23 cellular contexts compared by ENCODE assay signal in the genomic region with DNA sequence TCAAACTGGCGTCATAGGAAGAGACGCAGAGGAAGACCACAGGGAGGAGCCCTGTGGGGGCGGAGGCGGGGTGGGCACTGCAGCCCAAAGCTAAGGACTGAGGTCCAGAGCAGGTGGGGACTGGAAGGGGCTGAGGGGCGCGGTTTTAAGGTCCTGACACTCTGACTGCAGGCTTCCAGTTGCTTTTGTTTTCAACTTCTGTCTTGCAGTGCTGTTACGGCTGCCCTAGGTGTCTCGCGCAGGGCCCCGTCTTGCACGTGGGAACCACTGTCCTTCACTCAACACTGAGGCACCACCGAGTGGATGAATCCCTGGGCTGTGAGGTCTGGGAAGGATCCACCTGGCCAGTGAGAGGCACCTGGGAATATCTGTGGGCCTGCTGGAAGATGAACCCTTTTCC.
"Had no signal": no experiment of that assay in that cellular context is flagged by ENCODE, and none has a peak within 500 bp of the region (broad histone marks: within the 10 kb centered on the region; RNA-seq: fewer than 3 reads in every experiment).

No MANE protein-coding gene starts in this region.

- DNase-seq: activated CD4-positive, alpha-beta T cell treated with anti-CD3 and anti-CD28 coated beads, Interleukin-2, amount 10 ng/mL, durations not matched to agents 7 days and 5 days; activated CD4-positive, CD25-positive, alpha-beta regulatory T cell treated with anti-CD3 and anti-CD28 coated beads, Interleukin-2, amount 50 U/mL, for 72 hours; activated CD8-positive, alpha-beta T cell treated with anti-CD3 and anti-CD28 coated beads for 36 hours; activated gamma-delta T cell; activated T-cell treated with anti-CD3 and anti-CD28 coated beads, Interleukin-2, amount 50 U/mL, for 72 hours; caudate nucleus; dermis blood vessel endothelial cell; effector memory CD4-positive, alpha-beta T cell; foreskin melanocyte; immature natural killer cell; kidney glomerular epithelial cell; nephron progenitor cell; nucleus accumbens; stimulated activated CD4-positive, alpha-beta T cell treated with anti-CD3 and anti-CD28 coated beads, Interleukin-2, amount 100 ng/mL, for 24 hours; T-helper 1 cell; trophoblast cell; WERI-Rb-1 had no signal

- H3K36me3 Mint-ChIP-seq: activated naive CD4-positive, alpha-beta T cell treated with anti-CD3 and anti-CD28 coated beads, Interleukin-2, amount 50 U/mL, for 24 hours; brain; immature natural killer cell; stimulated activated memory B cell treated with anti-CD40 and anti-IgM and Interleukin-4, amounts not matched to agents 10 μg/mL and 1 μg/mL and 100 μg/mL, for 72 hours had no signal

- H3K27ac Mint-ChIP-seq: activated CD4-positive, alpha-beta T cell treated with anti-CD3 and anti-CD28 coated beads, Interleukin-2, amount 10 ng/mL, durations not matched to agents 7 days and 5 days; activated CD8-positive, alpha-beta T cell treated with anti-CD3 and anti-CD28 coated beads for 36 hours; activated naive CD4-positive, alpha-beta T cell treated with anti-CD3 and anti-CD28 coated beads, Interleukin-2, amount 50 U/mL, for 24 hours; activated T-cell treated with anti-CD3 and anti-CD28 coated beads, Interleukin-2, amount 50 U/mL, for 72 hours; immature natural killer cell; nephron progenitor cell; stimulated activated memory B cell treated with anti-CD40 and anti-IgM and Interleukin-4, amounts not matched to agents 10 μg/mL and 1 μg/mL and 100 μg/mL, for 72 hours had no signal

- H3K4me1 Mint-ChIP-seq: activated CD4-positive, alpha-beta T cell treated with anti-CD3 and anti-CD28 coated beads, Interleukin-2, amount 10 ng/mL, durations not matched to agents 7 days and 5 days; immature natural killer cell; stimulated activated memory B cell treated with anti-CD40 and anti-IgM and Interleukin-4, amounts not matched to agents 10 μg/mL and 1 μg/mL and 100 μg/mL, for 72 hours had no signal

- H3K9me3 Mint-ChIP-seq: activated CD4-positive, alpha-beta T cell treated with anti-CD3 and anti-CD28 coated beads, Interleukin-2, amount 10 ng/mL, durations not matched to agents 7 days and 5 days; activated CD8-positive, alpha-beta T cell treated with anti-CD3 and anti-CD28 coated beads for 36 hours; activated naive CD4-positive, alpha-beta T cell treated with anti-CD3 and anti-CD28 coated beads, Interleukin-2, amount 50 U/mL, for 24 hours; immature natural killer cell; stimulated activated memory B cell treated with anti-CD40 and anti-IgM and Interleukin-4, amounts not matched to agents 10 μg/mL and 1 μg/mL and 100 μg/mL, for 72 hours had no signal

- H3K27me3 Mint-ChIP-seq: activated CD4-positive, alpha-beta T cell treated with anti-CD3 and anti-CD28 coated beads, Interleukin-2, amount 10 ng/mL, durations not matched to agents 7 days and 5 days; activated CD8-positive, alpha-beta T cell treated with anti-CD3 and anti-CD28 coated beads for 36 hours; activated naive CD4-positive, alpha-beta T cell treated with anti-CD3 and anti-CD28 coated beads, Interleukin-2, amount 50 U/mL, for 24 hours; stimulated activated memory B cell treated with anti-CD40 and anti-IgM and Interleukin-4, amounts not matched to agents 10 μg/mL and 1 μg/mL and 100 μg/mL, for 72 hours had no signal

- H3K4me3 Mint-ChIP-seq: activated CD4-positive, alpha-beta T cell treated with anti-CD3 and anti-CD28 coated beads, Interleukin-2, amount 10 ng/mL, durations not matched to agents 7 days and 5 days; activated CD8-positive, alpha-beta T cell treated with anti-CD3 and anti-CD28 coated beads for 36 hours; activated naive CD4-positive, alpha-beta T cell treated with anti-CD3 and anti-CD28 coated beads, Interleukin-2, amount 50 U/mL, for 24 hours; activated T-cell treated with anti-CD3 and anti-CD28 coated beads, Interleukin-2, amount 50 U/mL, for 72 hours; brain; immature natural killer cell; nephron progenitor cell; stimulated activated memory B cell treated with anti-CD40 and anti-IgM and Interleukin-4, amounts not matched to agents 10 μg/mL and 1 μg/mL and 100 μg/mL, for 72 hours had no signal

- ATAC-seq: activated CD8-positive, alpha-beta T cell treated with anti-CD3 and anti-CD28 coated beads for 36 hours; activated T-cell treated with anti-CD3 and anti-CD28 coated beads, Interleukin-2, amount 50 U/mL, for 72 hours; esophagus mucosa; left lung; right lobe of liver; stimulated activated memory B cell treated with anti-CD40 and anti-IgM and Interleukin-4, amounts not matched to agents 10 μg/mL and 1 μg/mL and 100 μg/mL, for 72 hours had no signal
